ENCODE assay signal across 1 cellular context in the genomic region with DNA sequence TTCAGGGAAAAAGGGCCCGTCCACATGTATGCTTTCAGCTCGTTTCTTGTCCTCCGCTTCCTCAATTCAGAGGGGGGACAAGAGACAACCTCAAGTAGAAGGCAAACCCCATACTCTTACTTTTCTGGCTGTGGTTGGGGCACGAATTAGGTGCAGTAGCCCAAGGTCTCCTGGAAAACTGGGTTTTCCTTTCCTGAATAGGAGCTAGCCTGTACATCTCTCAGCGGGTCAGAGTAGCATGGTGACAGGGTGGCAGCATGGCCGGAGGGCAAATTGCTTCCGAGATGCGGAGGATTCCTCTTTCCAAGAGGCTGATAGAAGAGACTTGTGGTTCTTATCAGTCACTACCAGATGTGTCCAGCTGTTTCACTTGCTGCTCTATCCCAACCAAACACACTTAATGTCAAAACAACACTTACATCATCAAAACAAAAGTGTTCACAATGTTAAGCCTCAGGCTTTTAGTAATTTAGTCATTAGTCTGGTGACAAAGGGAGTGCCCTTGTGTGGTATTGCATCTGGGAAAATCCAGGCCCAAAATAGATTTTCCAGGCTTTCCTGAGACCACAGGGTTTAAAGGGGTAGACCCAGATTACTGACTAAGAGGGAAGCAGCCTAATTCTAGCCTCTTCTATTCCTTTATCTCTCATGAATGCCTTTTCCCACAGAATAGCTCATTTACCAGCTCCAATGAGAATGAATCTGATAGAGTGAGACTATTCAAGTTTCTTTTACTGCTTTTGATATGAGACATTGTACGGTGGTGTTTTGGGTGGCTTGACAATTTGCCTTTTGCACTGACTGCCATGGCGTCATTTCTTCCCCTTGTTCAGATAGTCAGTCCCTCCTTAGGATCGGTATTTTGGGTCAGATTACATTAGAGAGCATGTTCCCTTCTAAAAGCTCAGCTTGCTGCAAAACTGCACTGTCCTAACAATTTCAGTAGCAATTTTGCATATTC.
A peak's percentile ranks its signal among the peaks of the same experiment; 100 is the strongest.
TF ChIP-seq lines count a peak whose summit lies in the region.

No MANE protein-coding gene starts in this region.

TF ChIP-seq in K562, 482 proteins besides CTCF, POLR2A, EP300 and RAD21 (continued from another document and continues in another):
- TF ChIP-seq, protein P1, sequence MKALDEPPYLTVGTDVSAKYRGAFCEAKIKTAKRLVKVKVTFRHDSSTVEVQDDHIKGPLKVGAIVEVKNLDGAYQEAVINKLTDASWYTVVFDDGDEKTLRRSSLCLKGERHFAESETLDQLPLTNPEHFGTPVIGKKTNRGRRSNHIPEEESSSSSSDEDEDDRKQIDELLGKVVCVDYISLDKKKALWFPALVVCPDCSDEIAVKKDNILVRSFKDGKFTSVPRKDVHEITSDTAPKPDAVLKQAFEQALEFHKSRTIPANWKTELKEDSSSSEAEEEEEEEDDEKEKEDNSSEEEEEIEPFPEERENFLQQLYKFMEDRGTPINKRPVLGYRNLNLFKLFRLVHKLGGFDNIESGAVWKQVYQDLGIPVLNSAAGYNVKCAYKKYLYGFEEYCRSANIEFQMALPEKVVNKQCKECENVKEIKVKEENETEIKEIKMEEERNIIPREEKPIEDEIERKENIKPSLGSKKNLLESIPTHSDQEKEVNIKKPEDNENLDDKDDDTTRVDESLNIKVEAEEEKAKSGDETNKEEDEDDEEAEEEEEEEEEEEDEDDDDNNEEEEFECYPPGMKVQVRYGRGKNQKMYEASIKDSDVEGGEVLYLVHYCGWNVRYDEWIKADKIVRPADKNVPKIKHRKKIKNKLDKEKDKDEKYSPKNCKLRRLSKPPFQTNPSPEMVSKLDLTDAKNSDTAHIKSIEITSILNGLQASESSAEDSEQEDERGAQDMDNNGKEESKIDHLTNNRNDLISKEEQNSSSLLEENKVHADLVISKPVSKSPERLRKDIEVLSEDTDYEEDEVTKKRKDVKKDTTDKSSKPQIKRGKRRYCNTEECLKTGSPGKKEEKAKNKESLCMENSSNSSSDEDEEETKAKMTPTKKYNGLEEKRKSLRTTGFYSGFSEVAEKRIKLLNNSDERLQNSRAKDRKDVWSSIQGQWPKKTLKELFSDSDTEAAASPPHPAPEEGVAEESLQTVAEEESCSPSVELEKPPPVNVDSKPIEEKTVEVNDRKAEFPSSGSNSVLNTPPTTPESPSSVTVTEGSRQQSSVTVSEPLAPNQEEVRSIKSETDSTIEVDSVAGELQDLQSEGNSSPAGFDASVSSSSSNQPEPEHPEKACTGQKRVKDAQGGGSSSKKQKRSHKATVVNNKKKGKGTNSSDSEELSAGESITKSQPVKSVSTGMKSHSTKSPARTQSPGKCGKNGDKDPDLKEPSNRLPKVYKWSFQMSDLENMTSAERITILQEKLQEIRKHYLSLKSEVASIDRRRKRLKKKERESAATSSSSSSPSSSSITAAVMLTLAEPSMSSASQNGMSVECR (CRISPR knock-in tag; IDR thresholded peaks at IDR 0.05), result no peak
- TF ChIP-seq, protein P2, sequence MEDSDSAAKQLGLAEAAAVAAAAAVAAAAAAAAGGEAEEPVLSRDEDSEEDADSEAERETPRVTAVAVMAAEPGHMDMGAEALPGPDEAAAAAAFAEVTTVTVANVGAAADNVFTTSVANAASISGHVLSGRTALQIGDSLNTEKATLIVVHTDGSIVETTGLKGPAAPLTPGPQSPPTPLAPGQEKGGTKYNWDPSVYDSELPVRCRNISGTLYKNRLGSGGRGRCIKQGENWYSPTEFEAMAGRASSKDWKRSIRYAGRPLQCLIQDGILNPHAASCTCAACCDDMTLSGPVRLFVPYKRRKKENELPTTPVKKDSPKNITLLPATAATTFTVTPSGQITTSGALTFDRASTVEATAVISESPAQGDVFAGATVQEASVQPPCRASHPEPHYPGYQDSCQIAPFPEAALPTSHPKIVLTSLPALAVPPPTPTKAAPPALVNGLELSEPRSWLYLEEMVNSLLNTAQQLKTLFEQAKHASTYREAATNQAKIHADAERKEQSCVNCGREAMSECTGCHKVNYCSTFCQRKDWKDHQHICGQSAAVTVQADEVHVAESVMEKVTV (CRISPR knock-in tag; IDR thresholded peaks at IDR 0.05), result no peak
- peak; percentile 91 for TF ChIP-seq NFIC (IDR thresholded peaks at IDR 0.05)
- TF ChIP-seq ESRRB (CRISPR knock-in tag; IDR thresholded peaks at IDR 0.05; ENCODE audit: borderline replicate concordance), result no peak
- TF ChIP-seq, protein P3, sequence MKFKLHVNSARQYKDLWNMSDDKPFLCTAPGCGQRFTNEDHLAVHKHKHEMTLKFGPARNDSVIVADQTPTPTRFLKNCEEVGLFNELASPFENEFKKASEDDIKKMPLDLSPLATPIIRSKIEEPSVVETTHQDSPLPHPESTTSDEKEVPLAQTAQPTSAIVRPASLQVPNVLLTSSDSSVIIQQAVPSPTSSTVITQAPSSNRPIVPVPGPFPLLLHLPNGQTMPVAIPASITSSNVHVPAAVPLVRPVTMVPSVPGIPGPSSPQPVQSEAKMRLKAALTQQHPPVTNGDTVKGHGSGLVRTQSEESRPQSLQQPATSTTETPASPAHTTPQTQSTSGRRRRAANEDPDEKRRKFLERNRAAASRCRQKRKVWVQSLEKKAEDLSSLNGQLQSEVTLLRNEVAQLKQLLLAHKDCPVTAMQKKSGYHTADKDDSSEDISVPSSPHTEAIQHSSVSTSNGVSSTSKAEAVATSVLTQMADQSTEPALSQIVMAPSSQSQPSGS (CRISPR knock-in tag; IDR thresholded peaks at IDR 0.05), result no peak
- peak; percentile 80; the same call in 1 of the 2 replicates for TF ChIP-seq BACH1 (tag; IDR thresholded peaks at IDR 0.05)
- TF ChIP-seq DPF2 (IDR thresholded peaks at IDR 0.05), result peak; percentile 98
- peak; percentile 93 for TF ChIP-seq LEF1 (IDR thresholded peaks at IDR 0.05)
- TF ChIP-seq SRSF1 (IDR thresholded peaks at IDR 0.05; ENCODE audit: low read depth, low read length), result no peak
- TF ChIP-seq, protein P4, sequence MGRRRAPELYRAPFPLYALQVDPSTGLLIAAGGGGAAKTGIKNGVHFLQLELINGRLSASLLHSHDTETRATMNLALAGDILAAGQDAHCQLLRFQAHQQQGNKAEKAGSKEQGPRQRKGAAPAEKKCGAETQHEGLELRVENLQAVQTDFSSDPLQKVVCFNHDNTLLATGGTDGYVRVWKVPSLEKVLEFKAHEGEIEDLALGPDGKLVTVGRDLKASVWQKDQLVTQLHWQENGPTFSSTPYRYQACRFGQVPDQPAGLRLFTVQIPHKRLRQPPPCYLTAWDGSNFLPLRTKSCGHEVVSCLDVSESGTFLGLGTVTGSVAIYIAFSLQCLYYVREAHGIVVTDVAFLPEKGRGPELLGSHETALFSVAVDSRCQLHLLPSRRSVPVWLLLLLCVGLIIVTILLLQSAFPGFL (CRISPR knock-in tag; IDR thresholded peaks at IDR 0.05), result no peak
- TF ChIP-seq, protein P5, sequence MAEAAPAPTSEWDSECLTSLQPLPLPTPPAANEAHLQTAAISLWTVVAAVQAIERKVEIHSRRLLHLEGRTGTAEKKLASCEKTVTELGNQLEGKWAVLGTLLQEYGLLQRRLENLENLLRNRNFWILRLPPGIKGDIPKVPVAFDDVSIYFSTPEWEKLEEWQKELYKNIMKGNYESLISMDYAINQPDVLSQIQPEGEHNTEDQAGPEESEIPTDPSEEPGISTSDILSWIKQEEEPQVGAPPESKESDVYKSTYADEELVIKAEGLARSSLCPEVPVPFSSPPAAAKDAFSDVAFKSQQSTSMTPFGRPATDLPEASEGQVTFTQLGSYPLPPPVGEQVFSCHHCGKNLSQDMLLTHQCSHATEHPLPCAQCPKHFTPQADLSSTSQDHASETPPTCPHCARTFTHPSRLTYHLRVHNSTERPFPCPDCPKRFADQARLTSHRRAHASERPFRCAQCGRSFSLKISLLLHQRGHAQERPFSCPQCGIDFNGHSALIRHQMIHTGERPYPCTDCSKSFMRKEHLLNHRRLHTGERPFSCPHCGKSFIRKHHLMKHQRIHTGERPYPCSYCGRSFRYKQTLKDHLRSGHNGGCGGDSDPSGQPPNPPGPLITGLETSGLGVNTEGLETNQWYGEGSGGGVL (CRISPR knock-in tag; IDR thresholded peaks at IDR 0.05), result no peak
- no peak for TF ChIP-seq ZNF232 (CRISPR knock-in tag; IDR thresholded peaks at IDR 0.05)
- TF ChIP-seq ZNF77 (CRISPR knock-in tag; IDR thresholded peaks at IDR 0.05), result no peak
- TF ChIP-seq MEIS2 (IDR thresholded peaks at IDR 0.05; ENCODE audit: partially characterized antibody), result peak; percentile 84
- TF ChIP-seq GABPB1 (CRISPR knock-in tag; IDR thresholded peaks at IDR 0.05), result no peak
- TF ChIP-seq, protein P6, sequence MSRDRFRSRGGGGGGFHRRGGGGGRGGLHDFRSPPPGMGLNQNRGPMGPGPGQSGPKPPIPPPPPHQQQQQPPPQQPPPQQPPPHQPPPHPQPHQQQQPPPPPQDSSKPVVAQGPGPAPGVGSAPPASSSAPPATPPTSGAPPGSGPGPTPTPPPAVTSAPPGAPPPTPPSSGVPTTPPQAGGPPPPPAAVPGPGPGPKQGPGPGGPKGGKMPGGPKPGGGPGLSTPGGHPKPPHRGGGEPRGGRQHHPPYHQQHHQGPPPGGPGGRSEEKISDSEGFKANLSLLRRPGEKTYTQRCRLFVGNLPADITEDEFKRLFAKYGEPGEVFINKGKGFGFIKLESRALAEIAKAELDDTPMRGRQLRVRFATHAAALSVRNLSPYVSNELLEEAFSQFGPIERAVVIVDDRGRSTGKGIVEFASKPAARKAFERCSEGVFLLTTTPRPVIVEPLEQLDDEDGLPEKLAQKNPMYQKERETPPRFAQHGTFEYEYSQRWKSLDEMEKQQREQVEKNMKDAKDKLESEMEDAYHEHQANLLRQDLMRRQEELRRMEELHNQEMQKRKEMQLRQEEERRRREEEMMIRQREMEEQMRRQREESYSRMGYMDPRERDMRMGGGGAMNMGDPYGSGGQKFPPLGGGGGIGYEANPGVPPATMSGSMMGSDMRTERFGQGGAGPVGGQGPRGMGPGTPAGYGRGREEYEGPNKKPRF (IDR thresholded peaks at IDR 0.05; ENCODE audit: low read depth, low read length), result no peak
- TF ChIP-seq, protein P7, sequence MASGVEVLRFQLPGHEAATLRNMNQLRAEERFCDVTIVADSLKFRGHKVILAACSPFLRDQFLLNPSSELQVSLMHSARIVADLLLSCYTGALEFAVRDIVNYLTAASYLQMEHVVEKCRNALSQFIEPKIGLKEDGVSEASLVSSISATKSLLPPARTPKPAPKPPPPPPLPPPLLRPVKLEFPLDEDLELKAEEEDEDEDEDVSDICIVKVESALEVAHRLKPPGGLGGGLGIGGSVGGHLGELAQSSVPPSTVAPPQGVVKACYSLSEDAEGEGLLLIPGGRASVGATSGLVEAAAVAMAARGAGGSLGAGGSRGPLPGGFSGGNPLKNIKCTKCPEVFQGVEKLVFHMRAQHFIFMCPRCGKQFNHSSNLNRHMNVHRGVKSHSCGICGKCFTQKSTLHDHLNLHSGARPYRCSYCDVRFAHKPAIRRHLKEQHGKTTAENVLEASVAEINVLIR (CRISPR knock-in tag; IDR thresholded peaks at IDR 0.05), result peak; percentile 26; the same call in 1 of the 2 replicates
- TF ChIP-seq ZKSCAN8 (CRISPR knock-in tag; IDR thresholded peaks at IDR 0.05), result peak; percentile 92
- TF ChIP-seq ZFP30 (CRISPR knock-in tag; IDR thresholded peaks at IDR 0.05; ENCODE audit: borderline replicate concordance), result no peak
- 0 out of 2 replicates have a peak, but pooled peaks have one; percentile 67 for TF ChIP-seq MTA3 (IDR thresholded peaks at IDR 0.05; ENCODE audit: borderline replicate concordance)
- no peak for TF ChIP-seq ZNF76 (CRISPR knock-in tag; IDR thresholded peaks at IDR 0.05; ENCODE audit: borderline replicate concordance)
- TF ChIP-seq FOXJ2 (tag; IDR thresholded peaks at IDR 0.05), result peak; percentile 97
- TF ChIP-seq DMBX1 (CRISPR knock-in tag; IDR thresholded peaks at IDR 0.05; ENCODE audit: borderline replicate concordance), result peak; percentile 82; the same call in 1 of the 2 replicates
- peak; percentile 92 for TF ChIP-seq MYNN (IDR thresholded peaks at IDR 0.05)
- no peak for TF ChIP-seq MYNN (CRISPR knock-in tag; IDR thresholded peaks at IDR 0.05)
- TF ChIP-seq ZKSCAN1 (IDR thresholded peaks at IDR 0.05; ENCODE audit: low read depth, low read length), result no peak
- peak in 1 of 2 experiments; percentile 55; a peak in 2 of 4 replicates for TF ChIP-seq SRF (CRISPR knock-in tag; IDR thresholded peaks at IDR 0.05)
- no peak for TF ChIP-seq RBM34 (IDR thresholded peaks at IDR 0.05; ENCODE audit: borderline replicate concordance, insufficient read depth, low read length)
- TF ChIP-seq, protein P8, sequence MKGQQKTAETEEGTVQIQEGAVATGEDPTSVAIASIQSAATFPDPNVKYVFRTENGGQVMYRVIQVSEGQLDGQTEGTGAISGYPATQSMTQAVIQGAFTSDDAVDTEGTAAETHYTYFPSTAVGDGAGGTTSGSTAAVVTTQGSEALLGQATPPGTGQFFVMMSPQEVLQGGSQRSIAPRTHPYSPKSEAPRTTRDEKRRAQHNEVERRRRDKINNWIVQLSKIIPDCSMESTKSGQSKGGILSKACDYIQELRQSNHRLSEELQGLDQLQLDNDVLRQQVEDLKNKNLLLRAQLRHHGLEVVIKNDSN (CRISPR knock-in tag; IDR thresholded peaks at IDR 0.05), result no peak
- TF ChIP-seq SETDB1 (IDR thresholded peaks at IDR 0.05; ENCODE audit: low read length), result no peak
- TF ChIP-seq ZNF507 (tag; conservative IDR thresholded peaks at IDR 0.05), result no peak
- TF ChIP-seq HMG20B (CRISPR knock-in tag; IDR thresholded peaks at IDR 0.05), result no peak
- TF ChIP-seq CHCHD3 (CRISPR knock-in tag; IDR thresholded peaks at IDR 0.05), result no peak
- TF ChIP-seq, protein P9, sequence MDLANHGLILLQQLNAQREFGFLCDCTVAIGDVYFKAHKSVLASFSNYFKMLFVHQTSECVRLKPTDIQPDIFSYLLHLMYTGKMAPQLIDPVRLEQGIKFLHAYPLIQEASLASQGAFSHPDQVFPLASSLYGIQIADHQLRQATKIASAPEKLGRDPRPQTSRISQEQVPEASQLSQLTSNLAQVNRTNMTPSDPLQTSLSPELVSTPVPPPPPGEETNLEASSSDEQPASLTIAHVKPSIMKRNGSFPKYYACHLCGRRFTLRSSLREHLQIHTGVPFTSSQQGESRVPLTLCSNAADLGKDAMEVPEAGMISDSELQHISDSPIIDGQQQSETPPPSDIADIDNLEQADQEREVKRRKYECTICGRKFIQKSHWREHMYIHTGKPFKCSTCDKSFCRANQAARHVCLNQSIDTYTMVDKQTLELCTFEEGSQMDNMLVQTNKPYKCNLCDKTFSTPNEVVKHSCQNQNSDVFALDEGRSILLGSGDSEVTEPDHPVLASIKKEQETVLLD (IDR thresholded peaks at IDR 0.05), result peak; percentile 14; the same call in 1 of the 2 replicates
- TF ChIP-seq, protein P10, sequence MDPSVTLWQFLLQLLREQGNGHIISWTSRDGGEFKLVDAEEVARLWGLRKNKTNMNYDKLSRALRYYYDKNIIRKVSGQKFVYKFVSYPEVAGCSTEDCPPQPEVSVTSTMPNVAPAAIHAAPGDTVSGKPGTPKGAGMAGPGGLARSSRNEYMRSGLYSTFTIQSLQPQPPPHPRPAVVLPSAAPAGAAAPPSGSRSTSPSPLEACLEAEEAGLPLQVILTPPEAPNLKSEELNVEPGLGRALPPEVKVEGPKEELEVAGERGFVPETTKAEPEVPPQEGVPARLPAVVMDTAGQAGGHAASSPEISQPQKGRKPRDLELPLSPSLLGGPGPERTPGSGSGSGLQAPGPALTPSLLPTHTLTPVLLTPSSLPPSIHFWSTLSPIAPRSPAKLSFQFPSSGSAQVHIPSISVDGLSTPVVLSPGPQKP (CRISPR knock-in tag; IDR thresholded peaks at IDR 0.05), result no peak
- peak; percentile 96 for TF ChIP-seq ZNF644 (tag; IDR thresholded peaks at IDR 0.05; ENCODE audit: low read depth)
- TF ChIP-seq, protein P11, sequence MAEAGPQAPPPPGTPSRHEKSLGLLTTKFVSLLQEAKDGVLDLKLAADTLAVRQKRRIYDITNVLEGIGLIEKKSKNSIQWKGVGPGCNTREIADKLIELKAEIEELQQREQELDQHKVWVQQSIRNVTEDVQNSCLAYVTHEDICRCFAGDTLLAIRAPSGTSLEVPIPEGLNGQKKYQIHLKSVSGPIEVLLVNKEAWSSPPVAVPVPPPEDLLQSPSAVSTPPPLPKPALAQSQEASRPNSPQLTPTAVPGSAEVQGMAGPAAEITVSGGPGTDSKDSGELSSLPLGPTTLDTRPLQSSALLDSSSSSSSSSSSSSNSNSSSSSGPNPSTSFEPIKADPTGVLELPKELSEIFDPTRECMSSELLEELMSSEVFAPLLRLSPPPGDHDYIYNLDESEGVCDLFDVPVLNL (CRISPR knock-in tag; IDR thresholded peaks at IDR 0.05; ENCODE audit: low read depth), result no peak
